In the genomic region with DNA sequence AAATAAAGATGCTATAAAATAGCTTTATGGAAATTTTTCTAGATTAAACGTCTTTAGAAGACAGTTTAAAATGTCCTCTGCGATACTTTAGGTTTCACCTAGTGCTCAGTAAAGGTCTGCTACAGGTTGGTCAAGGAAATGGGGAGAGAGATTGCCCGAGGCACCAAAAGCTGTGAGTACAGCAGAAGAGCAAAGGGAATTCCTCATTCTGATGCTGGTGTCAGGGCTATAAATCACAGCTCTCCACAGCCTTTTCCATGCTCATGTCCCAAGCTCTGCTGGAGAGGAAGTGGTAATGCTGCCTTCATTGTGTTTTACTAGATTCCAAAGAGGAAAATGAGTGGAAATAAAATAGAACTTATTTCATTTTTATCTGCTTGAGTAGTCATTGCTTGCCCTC, we compare ENCODE assay signal across 29 cellular contexts.
DNase-seq lines count a peak whose midpoint lies in the region; ATAC-seq and TF ChIP-seq lines count a peak whose summit lies in the region.
"Had no signal": no experiment of that assay in that cellular context is flagged by ENCODE, and none has a peak within 500 bp of the region (broad histone marks: within the 10 kb centered on the region; RNA-seq: fewer than 3 reads in every experiment).

No MANE protein-coding gene starts in this region.

- H3K27ac ChIP-seq in foreskin keratinocyte (no peak overlapping the region), gastroesophageal sphincter (no peak overlapping the region)
- H3K27ac ChIP-seq: GM23248, parathyroid adenoma, right atrium auricular region, RWPE1 had no signal

- no peaks in the 10 kb centered on the region for H3K36me3 ChIP-seq in gastroesophageal sphincter
- H3K36me3 ChIP-seq: right atrium auricular region had no signal

- no peak for TF ChIP-seq CTCF in WTC11 (IDR thresholded peaks at IDR 0.05)
- TF ChIP-seq CTCF in foreskin keratinocyte (conservative IDR thresholded peaks at IDR 0.05) = peak; percentile 10
- no peak for TF ChIP-seq CTCF in gastroesophageal sphincter (IDR thresholded peaks at IDR 0.05)

- POLR2A ChIA-PET in HEK293T (lab: Yijun Ruan, JAX) (no interaction called here), WTC11 (lab: Charles Lee) (no interaction called here)

- TF ChIP-seq EP300 in gastroesophageal sphincter (IDR thresholded peaks at IDR 0.05) = no peak

- H3K9me3 Mint-ChIP-seq in WTC11 = 0 out of 2 replicates have a peak, but pooled peaks cover 6% of the 10 kb centered on the region

- H3K4me3 Mint-ChIP-seq in WTC11 = no peak overlapping the region
- H3K4me3 Mint-ChIP-seq: CD14-positive monocyte; effector memory CD8-positive, alpha-beta T cell; neural crest cell; type B pancreatic cell had no signal

- peaks cover 44% of the 10 kb centered on the region for H3K4me1 Mint-ChIP-seq in WTC11
- H3K4me1 Mint-ChIP-seq: CD14-positive monocyte, neural crest cell had no signal

- no peak overlapping the region for H3K4me3 ChIP-seq in gastroesophageal sphincter
- H3K4me3 ChIP-seq: GM23248, right atrium auricular region had no signal

- peak; percentile 3 for DNase-seq in HEK293T (ENCODE audit: extremely low spot score)
- DNase-seq in WTC11 (ENCODE audit: low spot score) = no peak
- DNase-seq in foreskin keratinocyte = peak; percentile 21 to 65
- no peak for DNase-seq in amniotic stem cell (lab: John Stamatoyannopoulos, UW)
- no peak for DNase-seq in NCI-H2029 treated with DMSO at 0.1 percent for 48 hours (lab: John Stamatoyannopoulos, UW)
- no peak for DNase-seq in DMS153 (lab: John Stamatoyannopoulos, UW)
- DNase-seq: activated CD4-positive, alpha-beta T cell treated with anti-CD3 and anti-CD28 coated beads, Interleukin-2, amount 50 U/mL, for 48 hours; activated CD8-positive, alpha-beta memory T cell treated with anti-CD3 and anti-CD28 coated beads, Interleukin-2, amount 50 U/mL, for 48 hours; activated naive CD4-positive, alpha-beta T cell treated with anti-CD3 and anti-CD28 coated beads, Interleukin-2, amount 50 U/mL, for 16 hours; anterior cingulate cortex; caudate nucleus; cortex of kidney; effector memory CD8-positive, alpha-beta T cell; GM23248; NCI-H1092 treated with DMSO at 0.1 percent for 48 hours; NCI-H187 treated with DMSO at 0.1 percent for 48 hours; NCI-H2227 treated with DMSO at 0.1 percent for 48 hours; NCI-H748 treated with DMSO at 0.1 percent for 48 hours; stimulated activated CD4-positive, alpha-beta T cell treated with anti-CD3 and anti-CD28 coated beads, Interleukin-4, amount 100 ng/mL, for 1 hour; T-helper 1 cell had no signal

- ATAC-seq in WTC11 = peak; percentile 39; the same call in 1 of the 2 replicates
- no peak for ATAC-seq in foreskin keratinocyte
- no peak for ATAC-seq in gastroesophageal sphincter
- ATAC-seq: activated CD4-positive, CD25-positive, alpha-beta regulatory T cell treated with anti-CD3 and anti-CD28 coated beads, Interleukin-2, amount 50 U/mL, for 24 hours; effector memory CD8-positive, alpha-beta T cell; esophagus mucosa had no signal

- no peaks in the 10 kb centered on the region for H3K27me3 Mint-ChIP-seq in WTC11 (ENCODE audit: low read depth)
- H3K27me3 Mint-ChIP-seq: effector memory CD8-positive, alpha-beta T cell; type B pancreatic cell had no signal

- CTCF ChIA-PET in HEK293T (lab: Yijun Ruan, JAX) (no interaction called here), WTC11 (lab: Charles Lee) (no interaction called here)

- H3K27me3 ChIP-seq in foreskin keratinocyte (no peaks in the 10 kb centered on the region), gastroesophageal sphincter (no peaks in the 10 kb centered on the region)
- H3K27me3 ChIP-seq: right atrium auricular region had no signal

- no peak overlapping the region for H3K27ac Mint-ChIP-seq in WTC11
- H3K27ac Mint-ChIP-seq: CD14-positive monocyte; effector memory CD8-positive, alpha-beta T cell; type B pancreatic cell had no signal

- no peaks in the 10 kb centered on the region for H3K36me3 Mint-ChIP-seq in WTC11
- H3K36me3 Mint-ChIP-seq: CD14-positive monocyte, type B pancreatic cell had no signal

- 51 to 73% methylated on average over 3 of the region's 3 CpGs for WGBS in gastroesophageal sphincter (ENCODE audit: low coverage in 1 of 2), 2 donors

- H3K9me3 ChIP-seq in gastroesophageal sphincter = no peaks in the 10 kb centered on the region
- H3K9me3 ChIP-seq: right atrium auricular region had no signal

- H3K4me1 ChIP-seq in foreskin keratinocyte (peaks cover 39% of the 10 kb centered on the region), gastroesophageal sphincter (no peaks in the 10 kb centered on the region)
- H3K4me1 ChIP-seq: parathyroid adenoma, right atrium auricular region had no signal

- TF ChIP-seq POLR2A in gastroesophageal sphincter (IDR thresholded peaks at IDR 0.05) = no peak

TF ChIP-seq in HEK293T, 16 proteins besides CTCF, POLR2A, EP300 and RAD21:
- TF ChIP-seq SP1 (IDR thresholded peaks at IDR 0.05) (no peak), ZNF384 (IDR thresholded peaks at IDR 0.05) (no peak), L3MBTL2 (conservative IDR thresholded peaks at IDR 0.05) (no peak), LEF1 (IDR thresholded peaks at IDR 0.05; ENCODE audit: borderline replicate concordance) (no peak)
- TF ChIP-seq, protein P1, sequence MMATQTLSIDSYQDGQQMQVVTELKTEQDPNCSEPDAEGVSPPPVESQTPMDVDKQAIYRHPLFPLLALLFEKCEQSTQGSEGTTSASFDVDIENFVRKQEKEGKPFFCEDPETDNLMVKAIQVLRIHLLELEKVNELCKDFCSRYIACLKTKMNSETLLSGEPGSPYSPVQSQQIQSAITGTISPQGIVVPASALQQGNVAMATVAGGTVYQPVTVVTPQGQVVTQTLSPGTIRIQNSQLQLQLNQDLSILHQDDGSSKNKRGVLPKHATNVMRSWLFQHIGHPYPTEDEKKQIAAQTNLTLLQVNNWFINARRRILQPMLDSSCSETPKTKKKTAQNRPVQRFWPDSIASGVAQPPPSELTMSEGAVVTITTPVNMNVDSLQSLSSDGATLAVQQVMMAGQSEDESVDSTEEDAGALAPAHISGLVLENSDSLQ (IDR thresholded peaks at IDR 0.05) = 0 out of 2 replicates have a peak, but pooled peaks have one; percentile 4

TF ChIP-seq in WTC11, 78 proteins besides CTCF, POLR2A, EP300 and RAD21 (continues in another document):
- TF ChIP-seq TP53 (CRISPR knock-in tag; IDR thresholded peaks at IDR 0.05) = no peak
- TF ChIP-seq, protein P2, sequence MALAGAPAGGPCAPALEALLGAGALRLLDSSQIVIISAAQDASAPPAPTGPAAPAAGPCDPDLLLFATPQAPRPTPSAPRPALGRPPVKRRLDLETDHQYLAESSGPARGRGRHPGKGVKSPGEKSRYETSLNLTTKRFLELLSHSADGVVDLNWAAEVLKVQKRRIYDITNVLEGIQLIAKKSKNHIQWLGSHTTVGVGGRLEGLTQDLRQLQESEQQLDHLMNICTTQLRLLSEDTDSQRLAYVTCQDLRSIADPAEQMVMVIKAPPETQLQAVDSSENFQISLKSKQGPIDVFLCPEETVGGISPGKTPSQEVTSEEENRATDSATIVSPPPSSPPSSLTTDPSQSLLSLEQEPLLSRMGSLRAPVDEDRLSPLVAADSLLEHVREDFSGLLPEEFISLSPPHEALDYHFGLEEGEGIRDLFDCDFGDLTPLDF (CRISPR knock-in tag; IDR thresholded peaks at IDR 0.05) = no peak
- no peak for TF ChIP-seq SP1 (CRISPR knock-in tag; conservative IDR thresholded peaks at IDR 0.05)
- no peak for TF ChIP-seq NR2C2 (CRISPR knock-in tag; IDR thresholded peaks at IDR 0.05)
- TF ChIP-seq HMGA2 (CRISPR knock-in tag; IDR thresholded peaks at IDR 0.05) = no peak
- TF ChIP-seq OVOL2 (CRISPR knock-in tag; IDR thresholded peaks at IDR 0.05; ENCODE audit: borderline replicate concordance) = no peak
- no peak for TF ChIP-seq MYBL2 (CRISPR knock-in tag; IDR thresholded peaks at IDR 0.05)
- TF ChIP-seq, protein P3, sequence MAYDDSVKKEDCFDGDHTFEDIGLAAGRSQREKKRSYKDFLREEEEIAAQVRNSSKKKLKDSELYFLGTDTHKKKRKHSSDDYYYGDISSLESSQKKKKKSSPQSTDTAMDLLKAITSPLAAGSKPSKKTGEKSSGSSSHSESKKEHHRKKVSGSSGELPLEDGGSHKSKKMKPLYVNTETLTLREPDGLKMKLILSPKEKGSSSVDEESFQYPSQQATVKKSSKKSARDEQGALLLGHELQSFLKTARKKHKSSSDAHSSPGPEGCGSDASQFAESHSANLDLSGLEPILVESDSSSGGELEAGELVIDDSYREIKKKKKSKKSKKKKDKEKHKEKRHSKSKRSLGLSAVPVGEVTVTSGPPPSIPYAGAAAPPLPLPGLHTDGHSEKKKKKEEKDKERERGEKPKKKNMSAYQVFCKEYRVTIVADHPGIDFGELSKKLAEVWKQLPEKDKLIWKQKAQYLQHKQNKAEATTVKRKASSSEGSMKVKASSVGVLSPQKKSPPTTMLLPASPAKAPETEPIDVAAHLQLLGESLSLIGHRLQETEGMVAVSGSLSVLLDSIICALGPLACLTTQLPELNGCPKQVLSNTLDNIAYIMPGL (CRISPR knock-in tag; IDR thresholded peaks at IDR 0.05) = no peak
- TF ChIP-seq NFYB (CRISPR knock-in tag; conservative IDR thresholded peaks at IDR 0.05; ENCODE audit: low read depth) = no peak
- TF ChIP-seq, protein P4, sequence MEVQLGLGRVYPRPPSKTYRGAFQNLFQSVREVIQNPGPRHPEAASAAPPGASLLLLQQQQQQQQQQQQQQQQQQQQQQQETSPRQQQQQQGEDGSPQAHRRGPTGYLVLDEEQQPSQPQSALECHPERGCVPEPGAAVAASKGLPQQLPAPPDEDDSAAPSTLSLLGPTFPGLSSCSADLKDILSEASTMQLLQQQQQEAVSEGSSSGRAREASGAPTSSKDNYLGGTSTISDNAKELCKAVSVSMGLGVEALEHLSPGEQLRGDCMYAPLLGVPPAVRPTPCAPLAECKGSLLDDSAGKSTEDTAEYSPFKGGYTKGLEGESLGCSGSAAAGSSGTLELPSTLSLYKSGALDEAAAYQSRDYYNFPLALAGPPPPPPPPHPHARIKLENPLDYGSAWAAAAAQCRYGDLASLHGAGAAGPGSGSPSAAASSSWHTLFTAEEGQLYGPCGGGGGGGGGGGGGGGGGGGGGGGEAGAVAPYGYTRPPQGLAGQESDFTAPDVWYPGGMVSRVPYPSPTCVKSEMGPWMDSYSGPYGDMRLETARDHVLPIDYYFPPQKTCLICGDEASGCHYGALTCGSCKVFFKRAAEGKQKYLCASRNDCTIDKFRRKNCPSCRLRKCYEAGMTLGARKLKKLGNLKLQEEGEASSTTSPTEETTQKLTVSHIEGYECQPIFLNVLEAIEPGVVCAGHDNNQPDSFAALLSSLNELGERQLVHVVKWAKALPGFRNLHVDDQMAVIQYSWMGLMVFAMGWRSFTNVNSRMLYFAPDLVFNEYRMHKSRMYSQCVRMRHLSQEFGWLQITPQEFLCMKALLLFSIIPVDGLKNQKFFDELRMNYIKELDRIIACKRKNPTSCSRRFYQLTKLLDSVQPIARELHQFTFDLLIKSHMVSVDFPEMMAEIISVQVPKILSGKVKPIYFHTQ (CRISPR knock-in tag; IDR thresholded peaks at IDR 0.05) = no peak
- no peak for TF ChIP-seq GTF2I (CRISPR knock-in tag; conservative IDR thresholded peaks at IDR 0.05)
- TF ChIP-seq SMAD4 (CRISPR knock-in tag; IDR thresholded peaks at IDR 0.05) = no peak

Comparison
In these comparisons a context has a peak if more than half of its experiments do, and no peak if none do; other contexts are left out.
1. DNase-seq: peak in HEK293T (single experiment) and foreskin keratinocyte (2 of 2); none in WTC11 (single experiment), amniotic stem cell (single experiment), NCI-H2029 treated with DMSO at 0.1 percent for 48 hours (single experiment) and DMS153 (single experiment).